In genomic region chr18:58161659-58162058, GRCh38 we compare ENCODE assay signal across 15 cellular contexts.
DNase-seq lines count a peak whose midpoint lies in the region; ATAC-seq and TF ChIP-seq lines count a peak whose summit lies in the region.
"Had no signal": no experiment of that assay in that cellular context is flagged by ENCODE, and none has a peak within 500 bp of the region (broad histone marks: within the 10 kb centered on the region; RNA-seq: fewer than 3 reads in every experiment).

No MANE protein-coding gene starts in this region.

- no peak overlapping the region for H3K9ac ChIP-seq in HUES48 (ENCODE audit: low read depth, low read length)
- H3K9ac ChIP-seq: BLaER1 had no signal

- TF ChIP-seq POLR2A in adrenal gland (IDR thresholded peaks at IDR 0.05): no peak

- TF ChIP-seq CTCF in adrenal gland (IDR thresholded peaks at IDR 0.05) (no peak), omental fat pad (IDR thresholded peaks at IDR 0.05) (no peak)

- H3K9me3 ChIP-seq in HUES48 (ENCODE audit: control insufficient read depth, insufficient read depth, low read length) (no peaks in the 10 kb centered on the region), adrenal gland (replicated peaks in 1 of 3) (no peaks in the 10 kb centered on the region)
- H3K9me3 ChIP-seq: BLaER1 had no signal

- H3K4me3 ChIP-seq in HUES48 (ENCODE audit: low read depth, low read length) (0 out of 2 replicates have a peak overlapping the region, but pooled peaks have one; percentile 20), adrenal gland (no peak overlapping the region)
- H3K4me3 ChIP-seq: BLaER1 had no signal

- ATAC-seq in omental fat pad (ENCODE audit: low FRiP score): no peak
- ATAC-seq: activated CD4-positive, CD25-positive, alpha-beta regulatory T cell treated with anti-CD3 and anti-CD28 coated beads, Interleukin-2, amount 50 U/mL, for 24 hours; activated T-cell treated with anti-CD3 and anti-CD28 coated beads, Interleukin-2, amount 50 U/mL, for 72 hours; esophagus mucosa; natural killer cell had no signal

- H3K36me3 ChIP-seq in HUES48 (ENCODE audit: control insufficient read depth, insufficient read depth, low read length) (no peaks in the 10 kb centered on the region), adrenal gland (replicated peaks in 1 of 2) (no peaks in the 10 kb centered on the region)
- H3K36me3 ChIP-seq: BLaER1 had no signal

- intact Hi-C loops in adrenal gland (cut with DNase I): no loop called here

- no peaks in the 10 kb centered on the region for H3K27me3 ChIP-seq in HUES48 (ENCODE audit: control insufficient read depth, insufficient read depth, low read length)
- no peaks in the 10 kb centered on the region for H3K27me3 ChIP-seq in adrenal gland
- H3K27me3 ChIP-seq: BLaER1 had no signal

- no peak overlapping the region for H3K27ac ChIP-seq in HUES48 (ENCODE audit: low read depth, low read length)
- no peak overlapping the region for H3K27ac ChIP-seq in adrenal gland
- H3K27ac ChIP-seq: BLaER1 had no signal

- 41 to 80% (median 64%) methylated on average over 3 of the region's 3 CpGs for WGBS in adrenal gland, 4 donors

- H3K4me1 ChIP-seq in HUES48 (ENCODE audit: control insufficient read depth, insufficient read depth, low read length): no peaks in the 10 kb centered on the region
- peaks cover 6 to 9% of the 10 kb centered on the region in 2 donors for H3K4me1 ChIP-seq in adrenal gland (replicated peaks in 1 of 2)
- H3K4me1 ChIP-seq: BLaER1 had no signal

- DNase-seq in Daoy (ENCODE audit: low read depth): peak; percentile 45
- peak in 4 of 7 donors; percentile 25 to 52 (median 31) for DNase-seq in adrenal gland
- peak; percentile 83 for DNase-seq in iPS-NIHi7 (ENCODE audit: extremely low spot score)
- no peak for DNase-seq in GOT3 (lab: John Stamatoyannopoulos, UW)
- no peak for DNase-seq in omental fat pad (ENCODE audit: low spot score)
- no peak for DNase-seq in NCI-H1436 treated with DMSO at 0.1 percent for 48 hours (lab: John Stamatoyannopoulos, UW)
- no peak for DNase-seq in mucosa of gallbladder (ENCODE audit: low spot score)
- DNase-seq: activated T-cell treated with anti-CD3 and anti-CD28 coated beads, Interleukin-2, amount 50 U/mL, for 72 hours; IMR-90; natural killer cell; NCI-H2171 had no signal

Comparison
In these comparisons a context has a peak if more than half of its experiments do, and no peak if none do; other contexts are left out.
1. DNase-seq: peak in Daoy (single experiment), adrenal gland (4 of 7) and iPS-NIHi7 (single experiment); none in GOT3 (single experiment), omental fat pad (single experiment), NCI-H1436 treated with DMSO at 0.1 percent for 48 hours (single experiment) and mucosa of gallbladder (single experiment).